20 cellular contexts compared by ENCODE assay signal in genomic region chr13:27125357-27126282, GRCh38. TPM values are rescaled to one million over a fixed set of nuclear protein-coding genes. Genes with fewer than 3 reads are reported as not detected.
DNase-seq lines count a peak whose midpoint lies in the region; ATAC-seq, FAIRE-seq and TF ChIP-seq lines count a peak whose summit lies in the region.
"Had no signal": no experiment of that assay in that cellular context is flagged by ENCODE, and none has a peak within 500 bp of the region (broad histone marks: within the 10 kb centered on the region; RNA-seq: fewer than 3 reads in every experiment).

No MANE protein-coding gene starts in this region.

- H3K23me2 ChIP-seq in H9 (ENCODE audit: insufficient read length, low read depth, low read length, poor library complexity, severe bottlenecking) = no peaks in the 10 kb centered on the region

- H2BK5ac ChIP-seq in H9 (ENCODE audit: insufficient read length, low read length) = no peak overlapping the region

- 0 out of 3 replicates have a peak, but pooled peaks have one; percentile 10 for TF ChIP-seq CTCF in H9 (conservative IDR thresholded peaks at IDR 0.05)
- TF ChIP-seq CTCF in keratinocyte (optimal IDR thresholded peaks at IDR 0.05 in 1 of 3, IDR thresholded peaks at IDR 0.05 in 1 of 3, conservative IDR thresholded peaks at IDR 0.05 in 1 of 3; ENCODE audit: extremely low read depth in 1 of 3, insufficient read depth in 2 of 3, low read length in 3 of 3) = peak in 1 of 3 experiments; percentile 9

- H3K4me1 ChIP-seq in H9 (ENCODE audit: insufficient read depth, low read length) (peaks cover 3% of the 10 kb centered on the region; the same call in 1 of the 2 replicates), keratinocyte (ENCODE audit: control insufficient read depth, extremely low read depth, insufficient read depth, low read length) (peaks cover 29% of the 10 kb centered on the region)

- no peak overlapping the region; a peak in 1 of 7 replicates for H3K27ac Mint-ChIP-seq in H9
- H3K27ac Mint-ChIP-seq: type B pancreatic cell had no signal

- no peak overlapping the region for H2BK15ac ChIP-seq in H9 (ENCODE audit: low read depth, low read length)

- peaks cover 0 to 6% of the 10 kb centered on the region in 2 experiments for H3K36me3 ChIP-seq in keratinocyte (ENCODE audit: control insufficient read depth in 2 of 2, extremely low read depth in 1 of 2, insufficient read depth in 2 of 2, low read length in 2 of 2)
- H3K36me3 ChIP-seq: brain microvascular endothelial cell, right atrium auricular region had no signal

- no peak overlapping the region for H3K23ac ChIP-seq in H9 (ENCODE audit: insufficient read length, low read depth, low read length)

- peaks cover 40 to 48% (median 45%) of the 10 kb centered on the region in 3 experiments for H3K36me3 Mint-ChIP-seq in H9 (ENCODE audit: insufficient read depth in 1 of 3, low read depth in 3 of 3)

- DNase-seq in H9 = no peak
- DNase-seq in NCI-H146 treated with DMSO at 0.1 percent for 48 hours (lab: John Stamatoyannopoulos, UW; ENCODE audit: unreplicated experiment) = peak; percentile 85
- DNase-seq in SW 1271 (lab: John Stamatoyannopoulos, UW) = peak; percentile 73 to 88
- peak; percentile 54 for DNase-seq in keratinocyte (ENCODE audit: low read depth, low spot score)
- no peak for DNase-seq in KBM-7
- DNase-seq: activated CD4-positive, CD25-positive, alpha-beta regulatory T cell; activated CD8-positive, alpha-beta memory T cell treated with anti-CD3 and anti-CD28 coated beads, Interleukin-2, amount 10 ng/mL, durations not matched to agents 7 days and 5 days; activated gamma-delta T cell treated with Interleukin-2 at 50 U/mL for 16 hours; brain microvascular endothelial cell; CD4-positive, CD25-positive, alpha-beta regulatory T cell; effector memory CD8-positive, alpha-beta T cell; KG1; NCI-H2107; PC-9; stimulated activated CD4-positive, alpha-beta T cell treated with anti-CD3 and anti-CD28 coated beads, Interleukin-4, amount 100 ng/mL, for 4 hours had no signal

- no peak overlapping the region for H2BK120ac ChIP-seq in H9 (ENCODE audit: low read depth, low read length, poor library complexity, severe bottlenecking)

- WGBS in H9 (ENCODE audit: extremely low coverage, insufficient read length, low lambda C conversion rate) = no CpG with 5 or more reads among the region's 23 CpGs

- H3K9me3 ChIP-seq in H9 (ENCODE audit: control insufficient read depth, low read depth, low read length) (peaks cover 18% of the 10 kb centered on the region), keratinocyte (ENCODE audit: control insufficient read depth, low read depth, low read length) (peaks cover 2% of the 10 kb centered on the region)

- in situ Hi-C loops in KBM-7 (cut with MboI; ENCODE audit: low pct_unique_long_range_greater_than_20kb, low sequenced_read_pairs) = no loop called here

- peak; percentile 77 for FAIRE-seq in keratinocyte (lab: Jason Lieb, UNC)

- no peaks in the 10 kb centered on the region for H3K27me3 Mint-ChIP-seq in H9 (ENCODE audit: low read depth)
- H3K27me3 Mint-ChIP-seq: activated CD8-positive, alpha-beta memory T cell treated with anti-CD3 and anti-CD28 coated beads, Interleukin-2, amount 10 ng/mL, durations not matched to agents 7 days and 5 days; CD4-positive, CD25-positive, alpha-beta regulatory T cell; effector memory CD8-positive, alpha-beta T cell; type B pancreatic cell had no signal

- H4K91ac ChIP-seq in H9 (ENCODE audit: insufficient read length, low read depth, low read length) = no peak overlapping the region

- peak overlapping the region; percentile 45 to 78 (median 77) for H3K4me3 ChIP-seq in keratinocyte (ENCODE audit: control insufficient read depth in 2 of 3, extremely low read depth in 1 of 3, insufficient read depth in 2 of 3, low read depth in 1 of 3, low read length in 3 of 3)
- H3K4me3 ChIP-seq: PC-9, right atrium auricular region had no signal

- dilution Hi-C loops in keratinocyte (cut with MboI; ENCODE audit: extremely low pct_ligation_motif_present, low sequenced_read_pairs) = no loop called here

- H3K9ac ChIP-seq in H9 (ENCODE audit: extremely low read depth, insufficient read length, low read length) (no peak overlapping the region), keratinocyte (ENCODE audit: control insufficient read depth, extremely low read depth, insufficient read depth, low read length) (peak overlapping the region; percentile 94)

- H4K20me1 ChIP-seq in H9 (ENCODE audit: control insufficient read depth, insufficient read depth, insufficient read length) (no peaks in the 10 kb centered on the region), keratinocyte (ENCODE audit: control insufficient read depth, extremely low read depth, insufficient read depth, low read length) (peaks cover 2% of the 10 kb centered on the region)

- H4K5ac ChIP-seq in H9 (ENCODE audit: insufficient read length, low read depth, low read length) = no peak overlapping the region

- no peak overlapping the region for H4K8ac ChIP-seq in H9 (replicated peaks; ENCODE audit: insufficient read length, low read depth, low read length)

- no peak overlapping the region for H2AK5ac ChIP-seq in H9 (ENCODE audit: insufficient read length, low read length)

- H3K4me3 Mint-ChIP-seq in H9 = no peak overlapping the region
- H3K4me3 Mint-ChIP-seq: activated CD8-positive, alpha-beta memory T cell treated with anti-CD3 and anti-CD28 coated beads, Interleukin-2, amount 10 ng/mL, durations not matched to agents 7 days and 5 days; effector memory CD8-positive, alpha-beta T cell; neural crest cell; type B pancreatic cell had no signal

- no peak overlapping the region for H3K18ac ChIP-seq in H9 (ENCODE audit: insufficient read length, low read depth, low read length)

- no peaks in the 10 kb centered on the region for H3K9me1 ChIP-seq in keratinocyte (ENCODE audit: control insufficient read depth, extremely low read depth, insufficient read depth, low read length)

- ATAC-seq in GM21526 (IDR thresholded peaks at IDR 0.05; ENCODE audit: low FRiP score, unreplicated experiment) = no peak
- ATAC-seq in HG03439 (IDR thresholded peaks at IDR 0.05; ENCODE audit: unreplicated experiment) = no peak
- ATAC-seq: activated CD8-positive, alpha-beta memory T cell treated with anti-CD3 and anti-CD28 coated beads, Interleukin-2, amount 10 ng/mL, durations not matched to agents 7 days and 5 days; effector memory CD8-positive, alpha-beta T cell had no signal

- H3K4me1 Mint-ChIP-seq in H9 = peaks cover 35 to 36% of the 10 kb centered on the region in 2 experiments

- H3K4ac ChIP-seq in H9 (ENCODE audit: low read depth, low read length) = no peak overlapping the region

- no peak overlapping the region for H3K14ac ChIP-seq in H9 (ENCODE audit: insufficient read depth, low read length)

- no peak overlapping the region for H3K56ac ChIP-seq in H9 (ENCODE audit: insufficient read length, low read depth, low read length)

- H3K9me3 Mint-ChIP-seq in H9 = peaks cover 33 to 48% of the 10 kb centered on the region in 2 experiments

- H3K27me3 ChIP-seq in H9 (ENCODE audit: insufficient read depth, low read length) (no peaks in the 10 kb centered on the region), keratinocyte (ENCODE audit: control insufficient read depth, extremely low read depth, insufficient read depth, low read length) (no peaks in the 10 kb centered on the region)
- H3K27me3 ChIP-seq: brain microvascular endothelial cell, right atrium auricular region had no signal

- H2AFZ ChIP-seq in H9 (ENCODE audit: low read length) = no peak overlapping the region
- peak overlapping the region; percentile 92 for H2AFZ ChIP-seq in keratinocyte (ENCODE audit: control insufficient read depth, low read length)
- H2AFZ ChIP-seq: PC-9 had no signal

- no peak overlapping the region for H3T11ph ChIP-seq in H9 (ENCODE audit: low read length)

- H3K79me2 ChIP-seq in H9 (ENCODE audit: insufficient read depth, low read length) (peaks cover 31% of the 10 kb centered on the region; the same call in 1 of the 2 replicates), keratinocyte (ENCODE audit: control insufficient read depth, insufficient read depth, low read length) (peaks cover 81% of the 10 kb centered on the region)

- H2BK20ac ChIP-seq in H9 (ENCODE audit: low read depth, low read length, poor library complexity, severe bottlenecking) = no peak overlapping the region

- no peaks in the 10 kb centered on the region for H3K79me1 ChIP-seq in H9 (ENCODE audit: insufficient read depth, low read depth, low read length, poor library complexity, severe bottlenecking)

- H3K4me2 ChIP-seq in H9 (ENCODE audit: insufficient read depth, insufficient read length, low read length) (no peak overlapping the region), keratinocyte (ENCODE audit: control insufficient read depth, extremely low read depth, insufficient read depth, low read depth, low read length) (peak overlapping the region; percentile 91)
- H3K4me2 ChIP-seq: PC-9 had no signal

- H3K27ac ChIP-seq in H9 (ENCODE audit: insufficient read length, low read depth, low read length) = no peak overlapping the region
- H3K27ac ChIP-seq in keratinocyte (ENCODE audit: control insufficient read depth, insufficient read depth, low read length) = peak overlapping the region; percentile 95
- H3K27ac ChIP-seq: brain microvascular endothelial cell, PC-9, right atrium auricular region had no signal

- H2BK12ac ChIP-seq in H9 (ENCODE audit: insufficient read length, low read depth, low read length) = no peak overlapping the region

RNA-seq across cellular contexts. Expression of gene USP12, which starts 46.0 kb away (rescaled TPM):
- 22.6 and 24.8 TPM in 2 replicates for total RNA-seq in H9 (2021)
- polyA plus RNA-seq in keratinocyte = 9.7 to 20.7 TPM (median 11.2 TPM) in 3 replicates
- polyA plus RNA-seq in keratinocyte (2011; ENCODE audit: low read depth) = 11.4 TPM
- 9.4 and 19.0 TPM in 2 replicates for polyA plus RNA-seq in keratinocyte (2011; cell fraction: cytosol; rRNA removed)
- polyA plus RNA-seq in keratinocyte (2011; cell fraction: nucleus; rRNA removed) = 9.1 and 11.4 TPM in 2 replicates
- polyA plus RNA-seq in keratinocyte (2012; ENCODE audit: low replicate concordance) = 12.9 and 19.2 TPM in 2 replicates
- 2.1 to 19.8 TPM (median 9.6 TPM) in 3 replicates for polyA minus RNA-seq in keratinocyte
- polyA minus RNA-seq in keratinocyte (2011; cell fraction: cytosol; rRNA and poly(A)+ RNA removed) = 9.2 TPM
- 8.4 and 16.5 TPM in 2 replicates for polyA minus RNA-seq in keratinocyte (2011; cell fraction: nucleus; rRNA and poly(A)+ RNA removed)

Comparison
In these comparisons a context has a peak if more than half of its experiments do, and no peak if none do; other contexts are left out.
1. DNase-seq: peak in NCI-H146 treated with DMSO at 0.1 percent for 48 hours (single experiment), SW 1271 (2 of 2) and keratinocyte (single experiment); none in H9 (single experiment) and KBM-7 (single experiment).